Comparison of ENCODE assay signal across 37 cellular contexts in genomic region chr14:28901631-28902030, GRCh38.
"Had no signal": no experiment of that assay in that cellular context is flagged by ENCODE, and none has a peak within 500 bp of the region (broad histone marks: within the 10 kb centered on the region; RNA-seq: fewer than 3 reads in every experiment).

No MANE protein-coding gene starts in this region.

- ATAC-seq: activated CD8-positive, alpha-beta memory T cell treated with anti-CD3 and anti-CD28 coated beads, Interleukin-2, amount 10 ng/mL, durations not matched to agents 7 days and 5 days; activated naive CD8-positive, alpha-beta T cell treated with anti-CD3 and anti-CD28 coated beads, Interleukin-2, amount 50 U/mL, for 24 hours; PC-3 had no signal

- H3K4me1 ChIP-seq: Peyer's patch, SJSA1 had no signal

- H3K27me3 ChIP-seq: Peyer's patch, SJSA1 had no signal

- H3K4me3 ChIP-seq: Peyer's patch, SJSA1 had no signal

- H3K27ac Mint-ChIP-seq: activated B cell treated with CpG ODN at 0.5 μM for 24 hours; activated CD4-positive, alpha-beta memory T cell treated with anti-CD3 and anti-CD28 coated beads for 36 hours; activated CD8-positive, alpha-beta memory T cell treated with anti-CD3 and anti-CD28 coated beads, Interleukin-2, amount 10 ng/mL, durations not matched to agents 7 days and 5 days; activated naive CD4-positive, alpha-beta T cell treated with anti-CD3 and anti-CD28 coated beads, Interleukin-2, amount 10 ng/mL, durations not matched to agents 7 days and 5 days; activated naive CD8-positive, alpha-beta T cell; activated naive CD8-positive, alpha-beta T cell treated with anti-CD3 and anti-CD28 coated beads, Interleukin-2, amount 50 U/mL, for 24 hours; brain; T-helper 1 cell treated with Interleukin-12 subunit alpha and Interleukin-12 subunit beta and Interleukin-4 antibody, amounts not matched to agents 30 μg/mL and 1 μg/mL, for 36 hours; T-helper 2 cell treated with Interferon-gamma antibody and Interleukin-4, amounts not matched to agents 5 μg/mL and 100 μg/mL, for 36 hours had no signal

- H3K9ac ChIP-seq: SK-N-SH had no signal

- H3K4me3 Mint-ChIP-seq: activated B cell treated with CpG ODN at 0.5 μM for 24 hours; activated CD4-positive, alpha-beta memory T cell treated with anti-CD3 and anti-CD28 coated beads for 36 hours; activated CD8-positive, alpha-beta memory T cell treated with anti-CD3 and anti-CD28 coated beads, Interleukin-2, amount 10 ng/mL, durations not matched to agents 7 days and 5 days; activated naive CD4-positive, alpha-beta T cell treated with anti-CD3 and anti-CD28 coated beads, Interleukin-2, amount 10 ng/mL, durations not matched to agents 7 days and 5 days; activated naive CD8-positive, alpha-beta T cell; activated naive CD8-positive, alpha-beta T cell treated with anti-CD3 and anti-CD28 coated beads, Interleukin-2, amount 50 U/mL, for 24 hours; brain; T-helper 1 cell treated with Interleukin-12 subunit alpha and Interleukin-12 subunit beta and Interleukin-4 antibody, amounts not matched to agents 30 μg/mL and 1 μg/mL, for 36 hours; T-helper 2 cell treated with Interferon-gamma antibody and Interleukin-4, amounts not matched to agents 5 μg/mL and 100 μg/mL, for 36 hours had no signal

- H3K9me3 Mint-ChIP-seq: activated B cell treated with CpG ODN at 0.5 μM for 24 hours; activated naive CD8-positive, alpha-beta T cell treated with anti-CD3 and anti-CD28 coated beads, Interleukin-2, amount 50 U/mL, for 24 hours had no signal

- H3K36me3 ChIP-seq: Peyer's patch, SJSA1 had no signal

- H3K36me3 Mint-ChIP-seq: activated CD4-positive, alpha-beta memory T cell treated with anti-CD3 and anti-CD28 coated beads for 36 hours; activated CD8-positive, alpha-beta memory T cell treated with anti-CD3 and anti-CD28 coated beads, Interleukin-2, amount 10 ng/mL, durations not matched to agents 7 days and 5 days; activated naive CD4-positive, alpha-beta T cell treated with anti-CD3 and anti-CD28 coated beads, Interleukin-2, amount 10 ng/mL, durations not matched to agents 7 days and 5 days; activated naive CD8-positive, alpha-beta T cell; brain had no signal

- H3K4me1 Mint-ChIP-seq: activated B cell treated with CpG ODN at 0.5 μM for 24 hours; activated CD8-positive, alpha-beta memory T cell treated with anti-CD3 and anti-CD28 coated beads, Interleukin-2, amount 10 ng/mL, durations not matched to agents 7 days and 5 days; activated naive CD4-positive, alpha-beta T cell treated with anti-CD3 and anti-CD28 coated beads, Interleukin-2, amount 10 ng/mL, durations not matched to agents 7 days and 5 days; activated naive CD8-positive, alpha-beta T cell treated with anti-CD3 and anti-CD28 coated beads, Interleukin-2, amount 50 U/mL, for 24 hours; brain had no signal

- H3K4me2 ChIP-seq: SK-N-SH had no signal

- H3K9me3 ChIP-seq: Peyer's patch, SJSA1, SK-N-SH had no signal

- DNase-seq: activated B cell treated with CpG ODN at 0.5 μM for 24 hours; activated CD4-positive, alpha-beta memory T cell treated with anti-CD3 and anti-CD28 coated beads for 36 hours; activated CD4-positive, alpha-beta T cell treated with anti-CD3 and anti-CD28 coated beads for 4 hours; activated CD4-positive, alpha-beta T cell treated with anti-CD3 and anti-CD28 coated beads, Interleukin-2, amount 50 U/mL, for 1 hour; activated CD4-positive, CD25-positive, alpha-beta regulatory T cell treated with anti-CD3 and anti-CD28 coated beads, Interleukin-2, amount 50 U/mL, for 72 hours; activated CD8-positive, alpha-beta memory T cell treated with anti-CD3 and anti-CD28 coated beads for 24 hours; activated CD8-positive, alpha-beta memory T cell treated with anti-CD3 and anti-CD28 coated beads, Interleukin-2, amount 10 ng/mL, durations not matched to agents 7 days and 5 days; activated CD8-positive, alpha-beta memory T cell treated with anti-CD3 and anti-CD28 coated beads, Interleukin-2, amount 50 U/mL, for 48 hours; activated effector memory CD4-positive, alpha-beta T cell treated with Interleukin-2 at 50 U/mL for 16 hours; activated naive CD4-positive, alpha-beta T cell treated with anti-CD3 and anti-CD28 coated beads, Interleukin-2, amount 10 ng/mL, durations not matched to agents 7 days and 5 days; activated naive CD8-positive, alpha-beta T cell treated with anti-CD3 and anti-CD28 coated beads, Interleukin-2, amount 50 U/mL, for 24 hours; activated T-cell treated with anti-CD3 and anti-CD28 coated beads, Interleukin-2, amount 50 U/mL, for 48 hours; anterior cingulate cortex; caudate nucleus; cerebellar nuclear complex; KG1; MM.1S; MV-4-11; NCI-H1092; NCI-H1436 treated with DMSO at 0.1 percent for 48 hours; NCI-H1694 treated with DMSO at 0.1 percent for 48 hours; NCI-H2029; NCI-H2171; NCI-H446; NCI-H510A treated with DMSO at 0.1 percent for 48 hours; NCI-H526 treated with DMSO at 0.1 percent for 48 hours; NK-92 treated with Interleukin-12 subunit alpha and Interleukin-12 subunit beta, amount 100 ng/mL, for 24 hours; PC-3; Peyer's patch; RPMI8226; SHP77 treated with DMSO at 0.1 percent for 48 hours; SK-N-SH had no signal

- H3K27ac ChIP-seq: Peyer's patch, SJSA1 had no signal

- H3K27me3 Mint-ChIP-seq: activated B cell treated with CpG ODN at 0.5 μM for 24 hours; activated CD4-positive, alpha-beta memory T cell treated with anti-CD3 and anti-CD28 coated beads for 36 hours; activated CD8-positive, alpha-beta memory T cell treated with anti-CD3 and anti-CD28 coated beads, Interleukin-2, amount 10 ng/mL, durations not matched to agents 7 days and 5 days; activated naive CD4-positive, alpha-beta T cell treated with anti-CD3 and anti-CD28 coated beads, Interleukin-2, amount 10 ng/mL, durations not matched to agents 7 days and 5 days; activated naive CD8-positive, alpha-beta T cell; activated naive CD8-positive, alpha-beta T cell treated with anti-CD3 and anti-CD28 coated beads, Interleukin-2, amount 50 U/mL, for 24 hours; brain had no signal
